ENCODE assay signal across 28 cellular contexts in genomic region chr6:129691709-129692108, GRCh38. TPM values are rescaled to one million over a fixed set of nuclear protein-coding genes. Genes with fewer than 3 reads are reported as not detected.
DNase-seq lines count a peak whose midpoint lies in the region; ATAC-seq and TF ChIP-seq lines count a peak whose summit lies in the region.
"Had no signal": no experiment of that assay in that cellular context is flagged by ENCODE, and none has a peak within 500 bp of the region (broad histone marks: within the 10 kb centered on the region; RNA-seq: fewer than 3 reads in every experiment).

No MANE protein-coding gene starts in this region.

- no peaks in the 10 kb centered on the region for H3K79me2 ChIP-seq in GM23338 (replicated peaks; ENCODE audit: insufficient read depth)

- H3K36me3 Mint-ChIP-seq in GM23338 (ENCODE audit: low read depth) (no peaks in the 10 kb centered on the region), endodermal cell (ENCODE audit: low read depth) (no peaks in the 10 kb centered on the region)
- H3K36me3 Mint-ChIP-seq: natural killer cell treated with Interleukin-12 subunit alpha and Interleukin-12 subunit beta and Interleukin-15 and Interleukin-18, amount 100 ng/mL, for 72 hours had no signal

- CTCF ChIA-PET in HEK293T (lab: Yijun Ruan, JAX): no interaction called here

- H3K27me3 Mint-ChIP-seq in GM23338 (ENCODE audit: insufficient read depth, low read depth, poor library complexity): no peaks in the 10 kb centered on the region
- H3K27me3 Mint-ChIP-seq in endodermal cell (ENCODE audit: insufficient read depth): no peaks in the 10 kb centered on the region
- H3K27me3 Mint-ChIP-seq: activated CD4-positive, alpha-beta T cell treated with anti-CD3 and anti-CD28 coated beads for 36 hours; effector memory CD8-positive, alpha-beta T cell; natural killer cell treated with Interleukin-12 subunit alpha and Interleukin-12 subunit beta and Interleukin-15 and Interleukin-18, amount 100 ng/mL, for 72 hours; stimulated activated naive CD8-positive, alpha-beta T cell treated with anti-CD3 and anti-CD28 coated beads, Interleukin-15, Interleukin-2, amounts not matched to agents 100 ng/mL and 50 ng/mL, for 24 hours had no signal

- H3K4me3 Mint-ChIP-seq in GM23338 (no peak overlapping the region), endodermal cell (no peak overlapping the region)
- H3K4me3 Mint-ChIP-seq: activated CD4-positive, alpha-beta T cell treated with anti-CD3 and anti-CD28 coated beads for 36 hours; activated T-cell treated with anti-CD3 and anti-CD28 coated beads, Interleukin-2, amount 50 U/mL, for 4 hours; effector memory CD8-positive, alpha-beta T cell; natural killer cell treated with Interleukin-12 subunit alpha and Interleukin-12 subunit beta and Interleukin-15 and Interleukin-18, amount 100 ng/mL, for 72 hours; stimulated activated naive CD8-positive, alpha-beta T cell treated with anti-CD3 and anti-CD28 coated beads, Interleukin-15, Interleukin-2, amounts not matched to agents 100 ng/mL and 50 ng/mL, for 24 hours had no signal

- H3K4me2 ChIP-seq in GM23338: no peak overlapping the region

- H3K27ac ChIP-seq in GM23338 (ENCODE audit: low read depth): no peak overlapping the region
- no peak overlapping the region for H3K27ac ChIP-seq in endodermal cell (ENCODE audit: low read depth, low read length)
- peak overlapping the region; percentile 19 for H3K27ac ChIP-seq in skeletal muscle tissue (ENCODE audit: low read depth, low read length)
- no peak overlapping the region for H3K27ac ChIP-seq in vagina
- H3K27ac ChIP-seq: brain microvascular endothelial cell, esophagus muscularis mucosa, pancreas, SJCRH30, tibial nerve had no signal

- intact Hi-C loops in vagina (cut with DNase I): no loop called here

- no peaks in the 10 kb centered on the region for H3K27me3 ChIP-seq in GM23338 (ENCODE audit: insufficient read depth)
- H3K27me3 ChIP-seq in endodermal cell (ENCODE audit: control insufficient read depth, insufficient read depth, low read length, poor library complexity, severe bottlenecking): no peaks in the 10 kb centered on the region
- no peaks in the 10 kb centered on the region for H3K27me3 ChIP-seq in skeletal muscle tissue (ENCODE audit: control insufficient read depth in 3 of 3, insufficient read depth in 3 of 3, low read length in 3 of 3)
- no peaks in the 10 kb centered on the region for H3K27me3 ChIP-seq in vagina
- H3K27me3 ChIP-seq in HAP-1 (ENCODE audit: low read depth): no peaks in the 10 kb centered on the region
- H3K27me3 ChIP-seq: brain microvascular endothelial cell, esophagus muscularis mucosa, pancreas, SJCRH30, tibial nerve had no signal

- no peaks in the 10 kb centered on the region for H3K9me2 ChIP-seq in GM23338 (ENCODE audit: insufficient read depth)

- no peaks in the 10 kb centered on the region for H3F3A ChIP-seq in GM23338 (replicated peaks; ENCODE audit: low read depth)

- no peak overlapping the region for H2AFZ ChIP-seq in GM23338

- H3K4me1 Mint-ChIP-seq in GM23338 (peaks cover 32% of the 10 kb centered on the region), endodermal cell (peaks cover 59% of the 10 kb centered on the region)

- no peak overlapping the region for H3K27ac Mint-ChIP-seq in GM23338
- no peak overlapping the region for H3K27ac Mint-ChIP-seq in endodermal cell
- H3K27ac Mint-ChIP-seq: activated CD4-positive, alpha-beta T cell treated with anti-CD3 and anti-CD28 coated beads for 36 hours; effector memory CD8-positive, alpha-beta T cell had no signal

- WGBS in endodermal cell (ENCODE audit: insufficient coverage in 1 of 2, insufficient read length in 1 of 2), 2 experiments: 77% methylated on average over 1 of the region's 1 CpG; no CpG with 5 or more reads in 1 of the 2 experiments

- H4K20me1 ChIP-seq in GM23338 (replicated peaks; ENCODE audit: insufficient read depth): no peaks in the 10 kb centered on the region

- H3K9me3 Mint-ChIP-seq in GM23338: no peaks in the 10 kb centered on the region
- H3K9me3 Mint-ChIP-seq in endodermal cell: no peaks in the 10 kb centered on the region
- H3K9me3 Mint-ChIP-seq: activated T-cell treated with anti-CD3 and anti-CD28 coated beads, Interleukin-2, amount 50 U/mL, for 4 hours; effector memory CD8-positive, alpha-beta T cell; natural killer cell treated with Interleukin-12 subunit alpha and Interleukin-12 subunit beta and Interleukin-15 and Interleukin-18, amount 100 ng/mL, for 72 hours; stimulated activated naive CD8-positive, alpha-beta T cell treated with anti-CD3 and anti-CD28 coated beads, Interleukin-15, Interleukin-2, amounts not matched to agents 100 ng/mL and 50 ng/mL, for 24 hours had no signal

- H3K4me3 ChIP-seq in GM23338 (no peak overlapping the region), endodermal cell (ENCODE audit: low read length) (no peak overlapping the region), skeletal muscle tissue (ENCODE audit: low read length in 3 of 3) (no peak overlapping the region), vagina (no peak overlapping the region), HAP-1 (no peak overlapping the region)
- H3K4me3 ChIP-seq: esophagus muscularis mucosa, pancreas, SJCRH30, tibial nerve had no signal

- in situ Hi-C loops in HAP-1 (cut with MboI; ENCODE audit: low sequenced_read_pairs): no loop called here

- H3K36me3 ChIP-seq in GM23338 (ENCODE audit: insufficient read depth) (no peaks in the 10 kb centered on the region), endodermal cell (ENCODE audit: control insufficient read depth, insufficient read depth, low read length) (no peaks in the 10 kb centered on the region), skeletal muscle tissue (ENCODE audit: control insufficient read depth in 3 of 3, insufficient read depth in 3 of 3, low read length in 3 of 3) (no peaks in the 10 kb centered on the region), vagina (no peaks in the 10 kb centered on the region), HAP-1 (replicated peaks) (no peaks in the 10 kb centered on the region)
- H3K36me3 ChIP-seq: brain microvascular endothelial cell, esophagus muscularis mucosa, pancreas, SJCRH30, tibial nerve had no signal

- no peak for DNase-seq in GM23338 (ENCODE audit: low spot score)
- peak; percentile 37 for DNase-seq in M059J (ENCODE audit: low read depth)
- DNase-seq in endodermal cell: peak; percentile 67
- no peak for DNase-seq in vagina (ENCODE audit: extremely low spot score in 2 of 2)
- no peak for DNase-seq in HAP-1 (ENCODE audit: low spot score in 2 of 2)
- DNase-seq in HEK293T (ENCODE audit: extremely low spot score): no peak
- DNase-seq: activated CD4-positive, alpha-beta T cell treated with anti-CD3 and anti-CD28 coated beads for 36 hours; activated naive CD4-positive, alpha-beta T cell; activated T-cell treated with anti-CD3 and anti-CD28 coated beads, Interleukin-2, amount 50 U/mL, for 4 hours; brain microvascular endothelial cell; DMS79 treated with DMSO at 0.1 percent for 48 hours; effector memory CD8-positive, alpha-beta T cell; hypothalamus; KG1; left ventricle myocardium superior; midbrain; MV-4-11; NCI-H187; NCI-H526; pancreas; right cardiac atrium; SJCRH30 had no signal

- TF ChIP-seq POLR2A in vagina (IDR thresholded peaks at IDR 0.05): no peak

- peaks cover 22% of the 10 kb centered on the region for H3K4me1 ChIP-seq in GM23338 (ENCODE audit: insufficient read depth)
- peaks cover 3% of the 10 kb centered on the region for H3K4me1 ChIP-seq in endodermal cell (ENCODE audit: control insufficient read depth, insufficient read depth, low read length)
- peaks cover 15 to 57% (median 38%) of the 10 kb centered on the region in 3 donors for H3K4me1 ChIP-seq in skeletal muscle tissue (ENCODE audit: control insufficient read depth in 3 of 3, insufficient read depth in 3 of 3, low read length in 3 of 3)
- H3K4me1 ChIP-seq in vagina: peaks cover 10% of the 10 kb centered on the region
- peaks cover 46% of the 10 kb centered on the region for H3K4me1 ChIP-seq in HAP-1

- TF ChIP-seq CTCF in GM23338 (conservative IDR thresholded peaks at IDR 0.05; ENCODE audit: low read depth in 2 of 2) (no peak), endodermal cell (conservative IDR thresholded peaks at IDR 0.05) (no peak), vagina (IDR thresholded peaks at IDR 0.05) (no peak)

- H3K9me3 ChIP-seq in endodermal cell (ENCODE audit: control insufficient read depth, low read length): no peaks in the 10 kb centered on the region
- H3K9me3 ChIP-seq in skeletal muscle tissue (ENCODE audit: control insufficient read depth in 3 of 3, low read length in 3 of 3): no peaks in the 10 kb centered on the region
- no peaks in the 10 kb centered on the region for H3K9me3 ChIP-seq in vagina
- no peaks in the 10 kb centered on the region for H3K9me3 ChIP-seq in HAP-1
- H3K9me3 ChIP-seq: esophagus muscularis mucosa, pancreas, SJCRH30, tibial nerve had no signal

- H3K9ac ChIP-seq in endodermal cell (ENCODE audit: extremely low read depth, low read length, poor library complexity, severe bottlenecking): no peak overlapping the region
- no peak overlapping the region for H3K9ac ChIP-seq in skeletal muscle tissue (ENCODE audit: low read depth in 1 of 3, low read length in 3 of 3)

- POLR2A ChIA-PET in HEK293T (lab: Yijun Ruan, JAX): no interaction called here

- ATAC-seq in GM23338 (peak; percentile 61), GM18858 (IDR thresholded peaks at IDR 0.05; ENCODE audit: unreplicated experiment) (no peak)
- ATAC-seq: activated CD4-positive, alpha-beta T cell treated with anti-CD3 and anti-CD28 coated beads for 36 hours; activated T-cell treated with anti-CD3 and anti-CD28 coated beads, Interleukin-2, amount 50 U/mL, for 4 hours; effector memory CD8-positive, alpha-beta T cell; left ventricle myocardium superior; natural killer cell treated with Interleukin-12 subunit alpha and Interleukin-12 subunit beta and Interleukin-15 and Interleukin-18, amount 100 ng/mL, for 72 hours; right cardiac atrium had no signal

TF ChIP-seq in HEK293T, 16 proteins besides CTCF, POLR2A, EP300 and RAD21 (continues in another document):
- TF ChIP-seq HDGF (IDR thresholded peaks at IDR 0.05; ENCODE audit: borderline replicate concordance) (no peak), SP1 (IDR thresholded peaks at IDR 0.05) (no peak), SUZ12 (IDR thresholded peaks at IDR 0.05) (no peak), ELF4 (IDR thresholded peaks at IDR 0.05) (no peak), ARNT (IDR thresholded peaks at IDR 0.05) (no peak), LEF1 (IDR thresholded peaks at IDR 0.05; ENCODE audit: borderline replicate concordance) (no peak)

RNA-seq across cellular contexts. Expression of gene ARHGAP18, which starts 18.3 kb away (rescaled TPM):
- total RNA-seq in GM23338 (2014; rRNA removed; shearing (Covaris generic)): 4.0 and 5.0 TPM in 2 replicates
- 3.7 and 4.3 TPM in 2 replicates for polyA plus RNA-seq in GM23338 (2016; fragmentation: Nextera tagmentation; extraction: Ambion mirVana)
- total RNA-seq in M059J (2014; rRNA removed; shearing (Covaris generic)): 28.3 and 31.2 TPM in 2 replicates
- total RNA-seq in endodermal cell (10 to 100 TPM; 14.3 to 17.7 TPM), skeletal muscle tissue (12.5 TPM), vagina (7.6 TPM)
- polyA plus RNA-seq in endodermal cell (2013, experiment 1 of 2): 4.1 TPM
- polyA plus RNA-seq in endodermal cell (2013, experiment 2 of 2): 4.5 TPM

Comparison
In these comparisons a context has a peak if more than half of its experiments do, and no peak if none do; other contexts are left out.
1. DNase-seq: peak in M059J (single experiment) and endodermal cell (single experiment); none in GM23338 (single experiment), vagina (0 of 2), HAP-1 (0 of 2) and HEK293T (single experiment).